Comparison of ENCODE assay signal across 6 cellular contexts in the genomic region with DNA sequence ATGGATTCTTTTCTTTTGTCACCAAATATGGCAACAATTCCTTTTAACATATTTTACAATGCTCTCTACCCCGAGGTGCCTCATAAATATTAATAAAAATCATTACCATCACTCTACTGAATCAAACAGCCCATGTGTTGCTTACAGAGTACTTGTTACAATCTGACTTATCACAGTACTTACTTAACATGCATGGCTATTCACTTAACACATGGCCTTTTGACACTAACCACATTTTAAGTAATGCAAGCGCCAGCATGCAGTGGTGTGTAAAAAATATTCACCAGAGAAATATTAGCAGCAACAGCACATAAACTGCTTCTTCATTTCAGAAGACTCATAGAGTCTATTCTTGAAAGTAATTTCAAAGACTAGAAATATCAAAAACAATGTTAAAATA.
"Had no signal": no experiment of that assay in that cellular context is flagged by ENCODE, and none has a peak within 500 bp of the region (broad histone marks: within the 10 kb centered on the region; RNA-seq: fewer than 3 reads in every experiment).

No MANE protein-coding gene starts in this region.

- H2AFZ ChIP-seq: GM23338 had no signal

- DNase-seq: H9, HCEC 1CT, IMR-90, KG1 had no signal

- H3K4me3 ChIP-seq: GM23338, K562 had no signal

- H3K4me2 ChIP-seq: GM23338 had no signal

- H3K4me3 Mint-ChIP-seq: GM23338, H9 had no signal

- H3K9me3 Mint-ChIP-seq: GM23338, H9 had no signal

- ATAC-seq: GM23338, K562 had no signal

- H3K27ac Mint-ChIP-seq: GM23338, H9 had no signal

- H3K4me1 Mint-ChIP-seq: GM23338, H9 had no signal
